ENCODE assay signal across 16 cellular contexts in the genomic region with DNA sequence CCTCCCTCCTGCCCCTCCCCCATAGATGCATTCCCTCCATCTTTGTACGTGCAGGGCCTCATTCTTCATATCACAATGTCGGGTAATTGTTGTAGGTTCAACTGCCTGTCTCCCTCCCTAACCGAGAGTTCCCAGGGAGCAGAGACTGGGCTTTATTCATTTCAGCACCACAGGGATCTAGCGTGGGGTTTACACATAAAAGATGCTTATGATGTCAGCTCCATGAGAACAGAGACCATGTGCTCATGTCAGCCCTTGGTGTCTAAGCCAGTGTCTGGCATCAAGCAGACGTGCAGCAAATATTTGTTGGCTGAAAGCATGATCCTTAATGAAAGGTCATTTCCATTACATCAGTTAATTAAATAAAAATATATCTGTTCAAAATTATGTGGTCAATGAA.
"Had no signal": no experiment of that assay in that cellular context is flagged by ENCODE, and none has a peak within 500 bp of the region (broad histone marks: within the 10 kb centered on the region; RNA-seq: fewer than 3 reads in every experiment).

No MANE protein-coding gene starts in this region.

- H3K27me3 ChIP-seq: gastroesophageal sphincter, heart right ventricle, left lung, right atrium auricular region had no signal

- H3K4me3 ChIP-seq: gastroesophageal sphincter, heart right ventricle, left lung, right atrium auricular region, skin epidermis had no signal

- H3K9me3 ChIP-seq: gastroesophageal sphincter, left lung had no signal

- H3K4me3 Mint-ChIP-seq: activated CD4-positive, alpha-beta memory T cell treated with anti-CD3 and anti-CD28 coated beads, Interleukin-2, amount 10 ng/mL, durations not matched to agents 7 days and 5 days; nephron; stimulated activated naive CD8-positive, alpha-beta T cell treated with anti-CD3 and anti-CD28 coated beads, Interleukin-15, Interleukin-2, amounts not matched to agents 100 ng/mL and 50 ng/mL, for 24 hours had no signal

- DNase-seq: activated CD4-positive, alpha-beta memory T cell treated with anti-CD3 and anti-CD28 coated beads, Interleukin-2, amount 10 ng/mL, durations not matched to agents 7 days and 5 days; activated CD4-positive, alpha-beta T cell treated with anti-CD3 and anti-CD28 coated beads for 48 hours; activated CD4-positive, CD25-positive, alpha-beta regulatory T cell; activated naive CD4-positive, alpha-beta T cell treated with Interleukin-2 at 50 U/mL for 16 hours; activated T-cell treated with anti-CD3 and anti-CD28 coated beads, Interleukin-2, amount 50 U/mL, for 1 hour; heart right ventricle; left lung; midbrain; T-helper 9 cell; trophoblast cell had no signal

- H3K27me3 Mint-ChIP-seq: activated CD4-positive, alpha-beta memory T cell treated with anti-CD3 and anti-CD28 coated beads, Interleukin-2, amount 10 ng/mL, durations not matched to agents 7 days and 5 days; stimulated activated naive CD8-positive, alpha-beta T cell treated with anti-CD3 and anti-CD28 coated beads, Interleukin-15, Interleukin-2, amounts not matched to agents 100 ng/mL and 50 ng/mL, for 24 hours had no signal

- H3K27ac Mint-ChIP-seq: activated T-helper 2 cell treated with anti-CD3 and anti-CD28 coated beads, Interferon-gamma antibody, Interleukin-2, Interleukin-4, amounts not matched to agents 10 μg/mL and 5 μg/mL and 100 μg/mL, durations not matched to agents 14 hours and 24 hours and 36 hours; nephron; stimulated activated naive CD8-positive, alpha-beta T cell treated with anti-CD3 and anti-CD28 coated beads, Interleukin-15, Interleukin-2, amounts not matched to agents 100 ng/mL and 50 ng/mL, for 24 hours had no signal

- H3K36me3 ChIP-seq: gastroesophageal sphincter, heart right ventricle, left lung, right atrium auricular region had no signal

- ATAC-seq: gastroesophageal sphincter, heart right ventricle, left lung had no signal

- H3K9me3 Mint-ChIP-seq: activated CD4-positive, alpha-beta memory T cell treated with anti-CD3 and anti-CD28 coated beads, Interleukin-2, amount 10 ng/mL, durations not matched to agents 7 days and 5 days; activated T-helper 2 cell treated with anti-CD3 and anti-CD28 coated beads, Interferon-gamma antibody, Interleukin-2, Interleukin-4, amounts not matched to agents 10 μg/mL and 5 μg/mL and 100 μg/mL, durations not matched to agents 14 hours and 24 hours and 36 hours; nephron; stimulated activated naive CD8-positive, alpha-beta T cell treated with anti-CD3 and anti-CD28 coated beads, Interleukin-15, Interleukin-2, amounts not matched to agents 100 ng/mL and 50 ng/mL, for 24 hours had no signal

- H3K27ac ChIP-seq: gastroesophageal sphincter, heart right ventricle, left lung, right atrium auricular region, skin epidermis had no signal

- H3K4me1 ChIP-seq: gastroesophageal sphincter, right atrium auricular region had no signal
